26 cellular contexts compared by ENCODE assay signal in genomic region chr11:114116800-114117199, GRCh38. TPM values are rescaled to one million over a fixed set of nuclear protein-coding genes. Genes with fewer than 3 reads are reported as not detected.
"Had no signal": no experiment of that assay in that cellular context is flagged by ENCODE, and none has a peak within 500 bp of the region (broad histone marks: within the 10 kb centered on the region; RNA-seq: fewer than 3 reads in every experiment).

No MANE protein-coding gene starts in this region.

- H3K9me3 ChIP-seq: MG63, Peyer's patch, SJCRH30, SK-N-SH had no signal

- DNase-seq: activated CD4-positive, alpha-beta memory T cell treated with anti-CD3 and anti-CD28 coated beads for 36 hours; activated CD4-positive, alpha-beta T cell treated with anti-CD3 and anti-CD28 coated beads, Interleukin-2, amount 10 ng/mL, durations not matched to agents 7 days and 5 days; activated CD4-positive, CD25-positive, alpha-beta regulatory T cell; activated CD8-positive, alpha-beta memory T cell treated with anti-CD3 and anti-CD28 coated beads for 24 hours; activated effector memory CD4-positive, alpha-beta T cell treated with anti-CD3 and anti-CD28 coated beads, Interleukin-2, amount 50 U/mL, for 16 hours; activated naive CD4-positive, alpha-beta T cell treated with Interleukin-2 at 50 U/mL for 16 hours; activated naive CD8-positive, alpha-beta T cell treated with anti-CD3 and anti-CD28 coated beads, Interleukin-2, amount 50 U/mL, for 24 hours; activated T-cell treated with anti-CD3 and anti-CD28 coated beads, Interleukin-2, amount 50 U/mL, for 4 hours; amniotic stem cell; KG1; MG63; NCI-H1105; NCI-H1436; NCI-H187; NCI-H2081; NCI-H446; NCI-H524; Peyer's patch; Right ventricle myocardium superior; SJCRH30; SK-N-SH; T-helper 1 cell had no signal

- H3K4me1 ChIP-seq: SJCRH30 had no signal

- H3K27me3 ChIP-seq: Peyer's patch, SJCRH30 had no signal

- H3K27ac Mint-ChIP-seq: activated CD4-positive, alpha-beta memory T cell treated with anti-CD3 and anti-CD28 coated beads for 36 hours; activated CD4-positive, alpha-beta T cell treated with anti-CD3 and anti-CD28 coated beads, Interleukin-2, amount 10 ng/mL, durations not matched to agents 7 days and 5 days; activated naive CD8-positive, alpha-beta T cell treated with anti-CD3 and anti-CD28 coated beads, Interleukin-2, amount 50 U/mL, for 24 hours; brain had no signal

- H3K4me3 ChIP-seq: MG63, Peyer's patch, SJCRH30 had no signal

- H3K9me3 Mint-ChIP-seq: activated CD4-positive, alpha-beta memory T cell treated with anti-CD3 and anti-CD28 coated beads for 36 hours; activated CD4-positive, alpha-beta T cell treated with anti-CD3 and anti-CD28 coated beads, Interleukin-2, amount 10 ng/mL, durations not matched to agents 7 days and 5 days; activated naive CD4-positive, alpha-beta T cell treated with anti-CD3 and anti-CD28 coated beads, Interleukin-2, amount 50 U/mL, for 72 hours; activated naive CD8-positive, alpha-beta T cell treated with anti-CD3 and anti-CD28 coated beads, Interleukin-2, amount 50 U/mL, for 24 hours; activated T-cell treated with anti-CD3 and anti-CD28 coated beads, Interleukin-2, amount 50 U/mL, for 4 hours; brain had no signal

- H3K36me3 ChIP-seq: MG63, Peyer's patch, SJCRH30 had no signal

- H3K36me3 Mint-ChIP-seq: activated CD4-positive, alpha-beta memory T cell treated with anti-CD3 and anti-CD28 coated beads for 36 hours; activated naive CD4-positive, alpha-beta T cell treated with anti-CD3 and anti-CD28 coated beads, Interleukin-2, amount 50 U/mL, for 72 hours; brain had no signal

- H3K27ac ChIP-seq: RWPE1, SJCRH30, VCaP had no signal

- H3K4me3 Mint-ChIP-seq: activated CD4-positive, alpha-beta memory T cell treated with anti-CD3 and anti-CD28 coated beads for 36 hours; activated CD4-positive, alpha-beta T cell treated with anti-CD3 and anti-CD28 coated beads, Interleukin-2, amount 10 ng/mL, durations not matched to agents 7 days and 5 days; activated naive CD8-positive, alpha-beta T cell treated with anti-CD3 and anti-CD28 coated beads, Interleukin-2, amount 50 U/mL, for 24 hours; activated T-cell treated with anti-CD3 and anti-CD28 coated beads, Interleukin-2, amount 50 U/mL, for 4 hours; brain had no signal

- ATAC-seq: activated naive CD4-positive, alpha-beta T cell treated with anti-CD3 and anti-CD28 coated beads, Interleukin-2, amount 50 U/mL, for 72 hours; activated naive CD8-positive, alpha-beta T cell treated with anti-CD3 and anti-CD28 coated beads, Interleukin-2, amount 50 U/mL, for 24 hours; activated T-cell treated with anti-CD3 and anti-CD28 coated beads, Interleukin-2, amount 50 U/mL, for 4 hours had no signal

RNA-seq across cellular contexts. Expression of gene ZBTB16, which starts 57.3 kb away (rescaled TPM):
- total RNA-seq: SJCRH30 had no signal
- polyA plus RNA-seq: SK-N-SH had no signal
